ENCODE assay signal across 23 cellular contexts in the genomic region with DNA sequence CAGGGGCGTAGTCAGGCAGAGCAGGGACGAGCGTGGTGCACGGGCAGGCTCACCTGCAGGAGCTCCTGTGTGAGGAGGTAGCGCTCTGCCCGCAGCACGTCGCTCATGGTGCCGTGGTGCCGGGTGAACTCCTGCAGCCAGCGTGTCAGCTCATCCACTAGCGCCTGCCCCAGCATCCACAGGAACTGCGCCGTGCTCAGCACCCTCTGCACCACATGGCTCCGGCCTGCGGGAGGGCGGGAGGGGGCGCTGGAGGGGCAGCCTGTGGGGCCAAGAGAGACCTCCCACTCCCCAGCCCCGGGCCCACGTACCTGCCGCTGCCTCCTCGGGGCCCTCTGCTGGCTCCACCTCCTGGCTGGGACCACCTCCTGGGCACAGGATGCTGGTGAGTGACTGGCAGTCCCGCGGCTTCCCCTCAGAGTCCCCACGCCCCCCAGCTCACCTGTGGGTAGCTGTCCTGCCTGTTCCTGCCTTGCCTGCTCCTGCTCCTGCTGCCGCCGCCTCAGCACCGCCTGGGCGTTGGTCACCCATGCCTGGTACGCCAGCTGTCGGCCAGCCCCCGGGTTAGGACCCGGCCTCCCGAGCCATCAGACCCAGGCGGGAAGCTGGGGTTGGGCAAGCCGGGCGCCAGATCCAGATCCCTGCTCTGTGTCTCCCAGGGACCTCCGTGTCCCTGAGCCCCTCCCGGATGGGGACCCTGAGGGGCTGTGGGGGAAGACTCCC. TPM values are rescaled to one million over a fixed set of nuclear protein-coding genes. Genes with fewer than 3 reads are reported as not detected.
"Had no signal": no experiment of that assay in that cellular context is flagged by ENCODE, and none has a peak within 500 bp of the region (broad histone marks: within the 10 kb centered on the region; RNA-seq: fewer than 3 reads in every experiment).

No MANE protein-coding gene starts in this region.

- H3K36me3 ChIP-seq: breast epithelium, uterus had no signal

- H3K36me3 Mint-ChIP-seq: activated naive CD4-positive, alpha-beta T cell treated with anti-CD3 and anti-CD28 coated beads, Interleukin-2, amount 50 U/mL, for 72 hours; natural killer cell treated with Interleukin-12 subunit alpha and Interleukin-12 subunit beta and Interleukin-15 and Interleukin-18, amount 100 ng/mL, for 72 hours had no signal

- DNase-seq: activated CD8-positive, alpha-beta memory T cell treated with anti-CD3 and anti-CD28 coated beads, Interleukin-2, amount 10 ng/mL, durations not matched to agents 7 days and 5 days; activated CD8-positive, alpha-beta T cell treated with anti-CD3 and anti-CD28 coated beads, Interleukin-2, amount 10 ng/mL, durations not matched to agents 7 days and 5 days; activated naive CD4-positive, alpha-beta T cell; activated T-cell treated with anti-CD3 and anti-CD28 coated beads, Interleukin-2, amount 50 U/mL, for 48 hours; central memory CD4-positive, alpha-beta T cell; foreskin fibroblast; head of caudate nucleus; hippocampal formation; left lung; mucosa of descending colon; posterior cingulate gyrus; right cardiac atrium; spleen; stimulated activated naive CD8-positive, alpha-beta T cell treated with anti-CD3 and anti-CD28 coated beads, Interleukin-15, Interleukin-2, amounts not matched to agents 100 U/mL and 50 U/mL, for 24 hours; testis; transverse colon; uterus had no signal

- ATAC-seq: activated CD8-positive, alpha-beta memory T cell treated with anti-CD3 and anti-CD28 coated beads, Interleukin-2, amount 10 ng/mL, durations not matched to agents 7 days and 5 days; activated CD8-positive, alpha-beta T cell treated with anti-CD3 and anti-CD28 coated beads, Interleukin-2, amount 10 ng/mL, durations not matched to agents 7 days and 5 days; activated naive CD4-positive, alpha-beta T cell treated with anti-CD3 and anti-CD28 coated beads, Interleukin-2, amount 50 U/mL, for 72 hours; esophagus mucosa; left lung; mucosa of descending colon; natural killer cell treated with Interleukin-12 subunit alpha and Interleukin-12 subunit beta and Interleukin-15 and Interleukin-18, amount 100 ng/mL, for 72 hours; right cardiac atrium; stimulated activated naive CD8-positive, alpha-beta T cell treated with anti-CD3 and anti-CD28 coated beads, Interleukin-15, Interleukin-2, amounts not matched to agents 100 U/mL and 50 U/mL, for 24 hours had no signal

- H3K9me3 ChIP-seq: breast epithelium, left lung, mucosa of descending colon, spleen, testis, transverse colon, uterus had no signal

- H3K9me3 Mint-ChIP-seq: activated naive CD4-positive, alpha-beta T cell treated with anti-CD3 and anti-CD28 coated beads, Interleukin-2, amount 50 U/mL, for 72 hours; natural killer cell treated with Interleukin-12 subunit alpha and Interleukin-12 subunit beta and Interleukin-15 and Interleukin-18, amount 100 ng/mL, for 72 hours had no signal

- H3K4me3 Mint-ChIP-seq: activated CD8-positive, alpha-beta memory T cell treated with anti-CD3 and anti-CD28 coated beads, Interleukin-2, amount 10 ng/mL, durations not matched to agents 7 days and 5 days; activated CD8-positive, alpha-beta T cell treated with anti-CD3 and anti-CD28 coated beads, Interleukin-2, amount 10 ng/mL, durations not matched to agents 7 days and 5 days; natural killer cell treated with Interleukin-12 subunit alpha and Interleukin-12 subunit beta and Interleukin-15 and Interleukin-18, amount 100 ng/mL, for 72 hours had no signal

- H3K27ac Mint-ChIP-seq: activated CD8-positive, alpha-beta memory T cell treated with anti-CD3 and anti-CD28 coated beads, Interleukin-2, amount 10 ng/mL, durations not matched to agents 7 days and 5 days; activated CD8-positive, alpha-beta T cell treated with anti-CD3 and anti-CD28 coated beads, Interleukin-2, amount 10 ng/mL, durations not matched to agents 7 days and 5 days; activated naive CD4-positive, alpha-beta T cell treated with anti-CD3 and anti-CD28 coated beads, Interleukin-2, amount 50 U/mL, for 72 hours; natural killer cell treated with Interleukin-12 subunit alpha and Interleukin-12 subunit beta and Interleukin-15 and Interleukin-18, amount 100 ng/mL, for 72 hours had no signal

- H3K4me1 ChIP-seq: breast epithelium, left lung, spleen, testis, transverse colon, uterus had no signal

- H3K27me3 ChIP-seq: breast epithelium, left lung, spleen, testis, transverse colon, uterus had no signal

- H3K27me3 Mint-ChIP-seq: activated CD8-positive, alpha-beta memory T cell treated with anti-CD3 and anti-CD28 coated beads, Interleukin-2, amount 10 ng/mL, durations not matched to agents 7 days and 5 days; natural killer cell treated with Interleukin-12 subunit alpha and Interleukin-12 subunit beta and Interleukin-15 and Interleukin-18, amount 100 ng/mL, for 72 hours had no signal

- H3K27ac ChIP-seq: breast epithelium, left lung, spleen, testis, transverse colon, uterus had no signal

- H3K4me3 ChIP-seq: breast epithelium, left lung, lung, mucosa of descending colon, spleen, testis, transverse colon, uterus had no signal

RNA-seq across cellular contexts. Expression of gene SNAI3, which starts 36.6 kb away (rescaled TPM):
- total RNA-seq: osteoblast had no signal
